In genomic region chr7:16668049-16668858, GRCh38 we compare ENCODE assay signal across 8 cellular contexts. TPM values are rescaled to one million over a fixed set of nuclear protein-coding genes. Genes with fewer than 3 reads are reported as not detected.
DNase-seq lines count a peak whose midpoint lies in the region; ATAC-seq and TF ChIP-seq lines count a peak whose summit lies in the region.

No MANE protein-coding gene starts in this region.

- CTCF ChIA-PET in Calu3 (lab: Charles Lee): interaction anchor here (0.5 to 3.3 kb wide), 8 partner anchors 10 to 1914 kb away, joined by 3 to 18 read pairs (median 4); partner anchors contain the start of genes ANKMY2 and BZW2
- CTCF ChIA-PET in activated CD4-positive, alpha-beta T cell treated with anti-CD3 and anti-CD28 coated beads, Interleukin-2, amount 10 ng/mL, durations not matched to agents 7 days and 5 days (lab: Charles Lee): interaction anchor here (1.3 kb wide), 1 partner anchor 12 kb away, joined by 3 read pairs; no protein-coding TSS in a partner anchor

- intact Hi-C loops in Calu3 (cut with micrococcal nuclease; ENCODE audit: unreplicated experiment): loop anchor here (2.0 kb wide), 1 partner anchor 21 kb away; the partner anchor contains the start of gene BZW2

- H3K9me3 Mint-ChIP-seq in Calu3 (ENCODE audit: low read depth, unreplicated experiment): peaks cover 3% of the 10 kb centered on the region
- peaks cover 1% of the 10 kb centered on the region for H3K9me3 Mint-ChIP-seq in activated CD4-positive, alpha-beta T cell treated with anti-CD3 and anti-CD28 coated beads, Interleukin-2, amount 10 ng/mL, durations not matched to agents 7 days and 5 days

- H2AFZ ChIP-seq in parathyroid adenoma: peak overlapping the region; percentile 61

- H3K36me3 ChIP-seq in parathyroid adenoma (ENCODE audit: control insufficient read depth, insufficient read depth, low read length): no peaks in the 10 kb centered on the region

- H3K9me3 ChIP-seq in parathyroid adenoma (ENCODE audit: control insufficient read depth, low read length): no peaks in the 10 kb centered on the region

- H3K27ac ChIP-seq in parathyroid adenoma: peak overlapping the region; percentile 70

- no peak overlapping the region for H3K4me3 ChIP-seq in parathyroid adenoma (ENCODE audit: low read depth, low read length)

- peaks cover 58% of the 10 kb centered on the region for H3K4me1 Mint-ChIP-seq in Calu3 (ENCODE audit: low read depth, unreplicated experiment)
- peaks cover 3% of the 10 kb centered on the region for H3K4me1 Mint-ChIP-seq in activated CD4-positive, alpha-beta T cell treated with anti-CD3 and anti-CD28 coated beads, Interleukin-2, amount 10 ng/mL, durations not matched to agents 7 days and 5 days

- DNase-seq in Calu3 (peak; percentile 89), OCI-M1 (lab: John Stamatoyannopoulos, UW) (peak; percentile 83), fibroblast of gingiva (ENCODE audit: low read depth) (peak; percentile 99), NCI-H446 (lab: John Stamatoyannopoulos, UW) (no peak), NCI-H82 (lab: John Stamatoyannopoulos, UW) (no peak)
- DNase-seq in activated CD4-positive, alpha-beta T cell treated with anti-CD3 and anti-CD28 coated beads, Interleukin-2, amount 10 ng/mL, durations not matched to agents 7 days and 5 days: no peak

- H3K27ac Mint-ChIP-seq in Calu3 (ENCODE audit: unreplicated experiment): peak overlapping the region; percentile 85
- H3K27ac Mint-ChIP-seq in activated CD4-positive, alpha-beta T cell treated with anti-CD3 and anti-CD28 coated beads, Interleukin-2, amount 10 ng/mL, durations not matched to agents 7 days and 5 days: no peak overlapping the region

- no peaks in the 10 kb centered on the region for H3K27me3 ChIP-seq in parathyroid adenoma (ENCODE audit: control insufficient read depth, insufficient read depth, low read length)

- TF ChIP-seq CTCF in Calu3 (IDR thresholded peaks at IDR 0.05; ENCODE audit: unreplicated experiment): no peak
- TF ChIP-seq CTCF in parathyroid adenoma (IDR thresholded peaks at IDR 0.05): no peak

- H3K4me1 ChIP-seq in parathyroid adenoma: peaks cover 5% of the 10 kb centered on the region

- no peak overlapping the region for H3K4me2 ChIP-seq in parathyroid adenoma (ENCODE audit: low read length)

- BruUV-seq in Calu3 (replicated peaks; lab: Mats Ljungman, UMichigan): TSS peak; percentile 7

- H3K4me3 Mint-ChIP-seq in Calu3 (ENCODE audit: low read depth, unreplicated experiment): peak overlapping the region; percentile 40
- H3K4me3 Mint-ChIP-seq in activated CD4-positive, alpha-beta T cell treated with anti-CD3 and anti-CD28 coated beads, Interleukin-2, amount 10 ng/mL, durations not matched to agents 7 days and 5 days: no peak overlapping the region

- H3K79me2 ChIP-seq in parathyroid adenoma: no peaks in the 10 kb centered on the region

- no peaks in the 10 kb centered on the region for H3K27me3 Mint-ChIP-seq in Calu3 (ENCODE audit: unreplicated experiment)
- no peaks in the 10 kb centered on the region for H3K27me3 Mint-ChIP-seq in activated CD4-positive, alpha-beta T cell treated with anti-CD3 and anti-CD28 coated beads, Interleukin-2, amount 10 ng/mL, durations not matched to agents 7 days and 5 days

- POLR2A ChIA-PET in activated CD4-positive, alpha-beta T cell treated with anti-CD3 and anti-CD28 coated beads, Interleukin-2, amount 10 ng/mL, durations not matched to agents 7 days and 5 days (lab: Charles Lee): no interaction called here

- ATAC-seq in GM21529 (IDR thresholded peaks at IDR 0.05; ENCODE audit: unreplicated experiment): no peak

- peaks cover 65% of the 10 kb centered on the region for H3K36me3 Mint-ChIP-seq in Calu3 (ENCODE audit: insufficient read depth, unreplicated experiment)
- peaks cover 52% of the 10 kb centered on the region for H3K36me3 Mint-ChIP-seq in activated CD4-positive, alpha-beta T cell treated with anti-CD3 and anti-CD28 coated beads, Interleukin-2, amount 10 ng/mL, durations not matched to agents 7 days and 5 days (ENCODE audit: low read depth)

- no peak overlapping the region for H3K9ac ChIP-seq in parathyroid adenoma

RNA-seq across cellular contexts. Expression of gene BZW2, which starts 22.3 kb away (rescaled TPM):
- total RNA-seq in Calu3 (2022): 185 and 194 TPM in 2 replicates
- 10 to 100 TPM; 51.3 to 61.2 TPM for total RNA-seq in activated CD4-positive, alpha-beta T cell treated with anti-CD3 and anti-CD28 coated beads, Interleukin-2, amount 10 ng/mL, durations not matched to agents 7 days and 5 days

RNA-seq across cellular contexts. Expression of gene ANKMY2, which starts 22.7 kb away (rescaled TPM):
- total RNA-seq in Calu3 (2022): 29.9 and 32.5 TPM in 2 replicates
- total RNA-seq in activated CD4-positive, alpha-beta T cell treated with anti-CD3 and anti-CD28 coated beads, Interleukin-2, amount 10 ng/mL, durations not matched to agents 7 days and 5 days: 10 to 100 TPM in 1 of 2 experiments, 1 to 10 TPM in 1; 9.8 to 10.3 TPM

Comparison
In these comparisons a context has a peak if more than half of its experiments do, and no peak if none do; other contexts are left out.
1. DNase-seq: peak in Calu3 (single experiment), OCI-M1 (single experiment) and fibroblast of gingiva (single experiment); none in activated CD4-positive, alpha-beta T cell treated with anti-CD3 and anti-CD28 coated beads, Interleukin-2, amount 10 ng/mL, durations not matched to agents 7 days and 5 days (single experiment), NCI-H446 (0 of 2) and NCI-H82 (single experiment).